ENCODE assay signal across 28 cellular contexts in the genomic region with DNA sequence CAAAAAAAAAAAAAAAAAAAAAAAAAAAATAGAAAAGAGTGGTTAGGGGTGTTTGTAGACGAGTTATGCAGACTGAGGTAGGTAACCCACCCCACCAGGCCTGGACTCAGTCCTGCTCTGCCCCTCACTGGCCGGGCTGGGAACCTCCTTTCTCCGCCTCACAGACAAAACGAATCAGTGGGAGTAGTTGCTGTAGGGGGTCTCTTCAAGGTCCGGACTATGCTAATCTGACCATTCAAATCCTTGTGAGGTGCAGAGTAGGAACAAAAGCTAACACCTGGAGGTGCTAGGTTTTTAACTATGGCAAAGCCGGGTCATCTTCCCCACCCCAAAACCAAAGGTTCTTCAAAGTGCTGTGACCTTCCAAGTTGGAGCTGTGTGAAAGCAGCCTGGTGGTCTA.
A peak's percentile ranks its signal among the peaks of the same experiment; 100 is the strongest.
DNase-seq lines count a peak whose midpoint lies in the region; ATAC-seq, FAIRE-seq and TF ChIP-seq lines count a peak whose summit lies in the region.
"Had no signal": no experiment of that assay in that cellular context is flagged by ENCODE, and none has a peak within 500 bp of the region (broad histone marks: within the 10 kb centered on the region; RNA-seq: fewer than 3 reads in every experiment).

No MANE protein-coding gene starts in this region.

- H2BK20ac ChIP-seq in H1 (ENCODE audit: low read length), result no peak overlapping the region

- H2BK5ac ChIP-seq in H1 (ENCODE audit: low read depth, low read length), result no peak overlapping the region

- FAIRE-seq in H1 (lab: Jason Lieb, UNC), result peak; percentile 58
- FAIRE-seq: A204.1, GM12892, GM19239 had no signal

- ATAC-seq in GM19467 (IDR thresholded peaks at IDR 0.05; ENCODE audit: unreplicated experiment), result no peak

- peaks cover 0 to 2% (median 0%) of the 10 kb centered on the region in 4 experiments; a peak in 2 of 7 replicates for H3K27me3 ChIP-seq in H1 (replicated peaks in 1 of 4; ENCODE audit: control insufficient read depth in 3 of 4, extremely low read depth in 1 of 4, insufficient read depth in 3 of 4, low read length in 3 of 4)
- H3K27me3 ChIP-seq: Peyer's patch had no signal

- H4K20me1 ChIP-seq in H1 (replicated peaks in 1 of 2; ENCODE audit: control insufficient read depth in 1 of 2, insufficient read depth in 2 of 2, low read length in 2 of 2), result no peaks in the 10 kb centered on the region

- H3K23ac ChIP-seq in H1 (ENCODE audit: insufficient read length), result no peak overlapping the region

- H2BK12ac ChIP-seq in H1 (ENCODE audit: low read depth, low read length), result no peak overlapping the region

- no peak overlapping the region for H2BK120ac ChIP-seq in H1 (replicated peaks; ENCODE audit: low read depth, low read length)

- H4K91ac ChIP-seq in H1 (replicated peaks; ENCODE audit: insufficient read length, low read length), result no peak overlapping the region

- no peak overlapping the region for H3K4me2 ChIP-seq in H1 (ENCODE audit: insufficient read depth in 1 of 2, low read depth in 2 of 2, low read length in 2 of 2)

- DNase-seq in ELF-1 (ENCODE audit: low read depth, low spot score) (peak; percentile 43), LNCaP clone FGC (ENCODE audit: low read depth) (no peak), H1 (ENCODE audit: low read depth in 1 of 2, low spot score in 2 of 2) (peak; percentile 15 to 59), iPS-NIHi11 (ENCODE audit: low spot score) (peak; percentile 79), HPDE6-E6E7 (ENCODE audit: extremely low spot score) (no peak), RWPE1 (ENCODE audit: low spot score) (no peak), H4 (ENCODE audit: low spot score) (no peak)
- DNase-seq: CD8-positive, alpha-beta memory T cell; DMS 273 treated with DMSO at 0.1 percent for 48 hours; DMS79; GF-D8; GOT3; HFFc6; NCI-H1092 treated with DMSO at 0.1 percent for 48 hours; NCI-H1436; NCI-H187; NCI-H2081 treated with DMSO at 0.1 percent for 48 hours; NCI-H2171; NCI-H510A; NCI-H69; Peyer's patch; SIG-M5; SK-N-SH; SW 1271 had no signal

- peak; percentile 67 to 71 for TF ChIP-seq RAD21 in H1 (IDR thresholded peaks at IDR 0.05 in 1 of 2, conservative IDR thresholded peaks at IDR 0.05 in 1 of 2; ENCODE audit: low read depth in 2 of 2, low read length in 2 of 2)

- H3K27ac ChIP-seq in H1 (ENCODE audit: low read depth, low read length) (no peak overlapping the region), RWPE1 (no peak overlapping the region)
- H3K27ac ChIP-seq: Peyer's patch had no signal

- CTCF ChIA-PET in H1 (lab: Charles Lee; ENCODE audit: partially characterized antibody) (interaction anchor here (0.5 to 6.1 kb wide), 13 partner anchors 10 to 155 kb away, joined by 3 to 48 read pairs (median 3); no protein-coding TSS in a partner anchor), RWPE1 (lab: Yijun Ruan, JAX) (no interaction called here)

- H3K4me3 ChIP-seq in LNCaP clone FGC (ENCODE audit: low read depth, low read length) (no peak overlapping the region), H1 (ENCODE audit: extremely low read depth in 1 of 4, insufficient read depth in 2 of 4, low read depth in 3 of 4, low read length in 4 of 4) (no peak overlapping the region)
- H3K4me3 ChIP-seq: Peyer's patch had no signal

- H3K9ac ChIP-seq in H1 (replicated peaks in 1 of 4; ENCODE audit: extremely low read depth in 1 of 4, low read depth in 3 of 4, low read length in 3 of 4), result no peak overlapping the region
- H3K9ac ChIP-seq: SK-N-SH had no signal

- no peak overlapping the region for H3K18ac ChIP-seq in H1 (ENCODE audit: extremely low read depth, low read length)

- 33% methylated on average over 5 of the region's 6 CpGs; no CpG with 5 or more reads in 1 of the 2 experiments for WGBS in H1 (ENCODE audit: extremely low coverage in 1 of 2, insufficient coverage in 1 of 2, insufficient read length in 1 of 2, insufficient replicate concordance in 2 of 2, low coverage in 1 of 2, low lambda C conversion rate in 2 of 2, missing lambda C conversion rate in 1 of 2), 2 experiments

- H3K36me3 ChIP-seq in H1 (ENCODE audit: control insufficient read depth in 2 of 4, insufficient read depth in 4 of 4, low read length in 3 of 4), result no peaks in the 10 kb centered on the region
- H3K36me3 ChIP-seq: Peyer's patch had no signal

- H3K79me2 ChIP-seq in H1 (ENCODE audit: control insufficient read depth in 1 of 2, insufficient read depth in 2 of 2, low read length in 2 of 2), result no peaks in the 10 kb centered on the region

- no peak overlapping the region for H3K4ac ChIP-seq in H1 (replicated peaks; ENCODE audit: insufficient read length, low read depth, low read length)

- no peak overlapping the region for H3K56ac ChIP-seq in H1 (replicated peaks; ENCODE audit: insufficient read length, low read depth, low read length)

- no peaks in the 10 kb centered on the region for H3K79me1 ChIP-seq in H1 (ENCODE audit: low read depth, low read length)

- H2AFZ ChIP-seq in H1 (ENCODE audit: low read length), result no peak overlapping the region

- H3K4me1 ChIP-seq in H1 (replicated peaks in 1 of 4; ENCODE audit: control insufficient read depth in 3 of 4, insufficient read depth in 4 of 4, low read length in 3 of 4), result peaks cover 0 to 5% (median 0%) of the 10 kb centered on the region in 4 experiments; a peak in 4 of 7 replicates
- H3K4me1 ChIP-seq: Peyer's patch had no signal

- no peak overlapping the region for H4K8ac ChIP-seq in H1 (ENCODE audit: extremely low read depth, insufficient read depth, low read length)

- TF ChIP-seq CTCF in LNCaP clone FGC (IDR thresholded peaks at IDR 0.05; ENCODE audit: control insufficient read depth, extremely low read depth, insufficient read depth), result peak; percentile 13; the same call in 1 of the 2 replicates
- TF ChIP-seq CTCF in H1 (IDR thresholded peaks at IDR 0.05; ENCODE audit: control extremely low read depth in 1 of 3, insufficient read depth in 1 of 3, low read depth in 1 of 3, low read length in 3 of 3), result peak; percentile 63 to 69 (median 64)
- TF ChIP-seq CTCF in RWPE1 (conservative IDR thresholded peaks at IDR 0.05; ENCODE audit: low read depth), result no peak

- no peak overlapping the region for H2BK15ac ChIP-seq in H1 (ENCODE audit: low read length)

- H3K23me2 ChIP-seq in H1 (ENCODE audit: low read depth, low read length), result no peaks in the 10 kb centered on the region; the same call in 1 of the 2 replicates

- H3K14ac ChIP-seq in H1 (ENCODE audit: insufficient read length), result no peak overlapping the region

- TF ChIP-seq POLR2A in H1 (IDR thresholded peaks at IDR 0.05; ENCODE audit: control extremely low read depth in 1 of 2, low read depth in 2 of 2, low read length in 2 of 2), result no peak

- TF ChIP-seq EP300 in H1 (IDR thresholded peaks at IDR 0.05; ENCODE audit: borderline replicate concordance in 1 of 2, low read depth in 2 of 2, low read length in 2 of 2), result no peak

- H2AK5ac ChIP-seq in H1 (ENCODE audit: low read depth, low read length), result no peak overlapping the region

- no peak overlapping the region for H4K5ac ChIP-seq in H1 (ENCODE audit: insufficient read length, low read depth, low read length)

- POLR2A ChIA-PET in H1 (lab: Charles Lee; ENCODE audit: partially characterized antibody), result interaction anchor here (0.6 to 1.6 kb wide), 2 partner anchors 10 to 16 kb away, joined by 3 read pairs; no protein-coding TSS in a partner anchor
- POLR2A ChIA-PET in RWPE1 (lab: Yijun Ruan, JAX; ENCODE audit: low non-redundant PET), result no interaction called here

- H3K9me3 ChIP-seq in H1 (ENCODE audit: insufficient read depth in 2 of 2, low read depth in 1 of 2, low read length in 1 of 2), result no peaks in the 10 kb centered on the region
- H3K9me3 ChIP-seq: Peyer's patch, SK-N-SH had no signal

TF ChIP-seq in H1, 55 proteins besides CTCF, POLR2A, EP300 and RAD21:
- TF ChIP-seq TAF1 (IDR thresholded peaks at IDR 0.05; ENCODE audit: low read depth, low read length) (no peak), RXRA (IDR thresholded peaks at IDR 0.05; ENCODE audit: insufficient read depth, low read depth, low read length) (no peak), RNF2 (IDR thresholded peaks at IDR 0.05; ENCODE audit: borderline replicate concordance, low read depth, low read length, missing control alignments, poor library complexity, severe bottlenecking) (no peak), NANOG (IDR thresholded peaks at IDR 0.05; ENCODE audit: insufficient read depth, low read depth, low read length, poor library complexity, severe bottlenecking) (peak; percentile 21)

Comparison
In these comparisons a context has a peak if more than half of its experiments do, and no peak if none do; other contexts are left out.
1. DNase-seq: peak in ELF-1 (single experiment), H1 (2 of 2) and iPS-NIHi11 (single experiment); none in LNCaP clone FGC (single experiment), HPDE6-E6E7 (single experiment), RWPE1 (single experiment) and H4 (single experiment).